Comparison of ENCODE assay signal across 35 cellular contexts in the genomic region with DNA sequence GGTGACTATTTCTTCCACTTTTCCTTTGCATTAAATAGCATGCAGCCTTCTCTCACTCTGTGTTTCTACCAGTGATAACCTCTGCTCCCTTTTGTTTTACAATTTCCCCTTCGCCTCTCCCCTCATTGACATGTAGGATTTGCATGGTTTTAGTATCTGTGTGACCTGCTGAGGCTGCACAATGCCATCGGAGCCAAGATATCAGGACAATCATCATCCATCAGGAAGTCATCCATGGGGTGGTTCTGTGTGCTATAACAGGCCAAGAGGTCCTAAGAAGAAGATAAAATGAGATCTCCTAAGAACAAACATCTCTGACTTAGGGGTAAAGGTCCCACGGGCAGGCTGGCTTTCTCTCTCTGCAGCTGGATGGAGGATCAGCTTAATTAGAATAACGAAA.
"Had no signal": no experiment of that assay in that cellular context is flagged by ENCODE, and none has a peak within 500 bp of the region (broad histone marks: within the 10 kb centered on the region; RNA-seq: fewer than 3 reads in every experiment).

No MANE protein-coding gene starts in this region.

- H3K4me2 ChIP-seq: smooth muscle cell had no signal

- H3K4me3 Mint-ChIP-seq: activated CD4-positive, alpha-beta memory T cell treated with anti-CD3 and anti-CD28 coated beads, Interleukin-2, amount 10 ng/mL, durations not matched to agents 7 days and 5 days; activated CD4-positive, alpha-beta T cell treated with anti-CD3 and anti-CD28 coated beads, Interleukin-2, amount 10 ng/mL, durations not matched to agents 24 days and 14 days; activated naive CD4-positive, alpha-beta T cell treated with anti-CD3 and anti-CD28 coated beads, Interleukin-2, amount 50 U/mL, for 24 hours; activated T-cell treated with anti-CD3 and anti-CD28 coated beads, Interleukin-2, amount 50 U/mL, for 24 hours; central memory CD8-positive, alpha-beta T cell; dendritic cell treated with granulocyte-macrophage colony-stimulating factor and Interleukin-4, amounts not matched to agents 40 ng/mL and 50 ng/mL, for 4 days; mesothelial cell of epicardium; naive B cell; nephron progenitor cell; stimulated activated naive B cell treated with anti-CD40 and anti-IgM and Interleukin-4, amounts not matched to agents 10 μg/mL and 1 μg/mL and 100 μg/mL, for 72 hours; T-helper 17 cell had no signal

- ATAC-seq: heart right ventricle; stimulated activated naive B cell treated with anti-CD40 and anti-IgM and Interleukin-4, amounts not matched to agents 10 μg/mL and 1 μg/mL and 100 μg/mL, for 72 hours; T-helper 17 cell had no signal

- H3K36me3 Mint-ChIP-seq: activated naive CD4-positive, alpha-beta T cell treated with anti-CD3 and anti-CD28 coated beads, Interleukin-2, amount 50 U/mL, for 24 hours; mesothelial cell of epicardium; naive B cell had no signal

- H3K4me3 ChIP-seq: esophagus squamous epithelium, heart right ventricle, left ventricle myocardium inferior, ovary, smooth muscle cell, stomach, thyroid gland, upper lobe of left lung had no signal

- H3K4me1 Mint-ChIP-seq: activated naive CD4-positive, alpha-beta T cell treated with anti-CD3 and anti-CD28 coated beads, Interleukin-2, amount 50 U/mL, for 24 hours; central memory CD8-positive, alpha-beta T cell; nephron progenitor cell had no signal

- H3K27ac ChIP-seq: epithelial cell of prostate, heart right ventricle, left ventricle myocardium inferior, neutrophil, ovary, stomach, thyroid gland, upper lobe of left lung, WERI-Rb-1 had no signal

- H3K9me3 Mint-ChIP-seq: activated CD4-positive, alpha-beta memory T cell treated with anti-CD3 and anti-CD28 coated beads, Interleukin-2, amount 10 ng/mL, durations not matched to agents 7 days and 5 days; activated CD4-positive, alpha-beta T cell treated with anti-CD3 and anti-CD28 coated beads, Interleukin-2, amount 10 ng/mL, durations not matched to agents 24 days and 14 days; activated naive CD4-positive, alpha-beta T cell treated with anti-CD3 and anti-CD28 coated beads, Interleukin-2, amount 50 U/mL, for 24 hours; activated T-cell treated with anti-CD3 and anti-CD28 coated beads, Interleukin-2, amount 50 U/mL, for 24 hours; central memory CD8-positive, alpha-beta T cell; dendritic cell treated with granulocyte-macrophage colony-stimulating factor and Interleukin-4, amounts not matched to agents 40 ng/mL and 50 ng/mL, for 4 days; mesothelial cell of epicardium; naive B cell; nephron progenitor cell; stimulated activated naive B cell treated with anti-CD40 and anti-IgM and Interleukin-4, amounts not matched to agents 10 μg/mL and 1 μg/mL and 100 μg/mL, for 72 hours had no signal

- DNase-seq: activated CD4-positive, alpha-beta memory T cell treated with anti-CD3 and anti-CD28 coated beads, Interleukin-2, amount 10 ng/mL, durations not matched to agents 7 days and 5 days; activated CD4-positive, alpha-beta T cell treated with anti-CD3 and anti-CD28 coated beads, Interleukin-2, amount 10 ng/mL, durations not matched to agents 24 days and 14 days; activated CD4-positive, CD25-positive, alpha-beta regulatory T cell treated with anti-CD3 and anti-CD28 coated beads, Interleukin-2, amount 50 U/mL, for 72 hours; activated CD8-positive, alpha-beta memory T cell treated with anti-CD3 and anti-CD28 coated beads, Interleukin-2, amount 50 U/mL, for 48 hours; activated gamma-delta T cell treated with Interleukin-2 at 50 U/mL for 16 hours; activated T-cell treated with anti-CD3 and anti-CD28 coated beads, Interleukin-2, amount 50 U/mL, for 24 hours; anterior cingulate cortex; esophagus squamous epithelium; foreskin melanocyte; heart right ventricle; left ventricle myocardium inferior; mammary epithelial cell; naive B cell; nephron progenitor cell; ovary; stimulated activated CD4-positive, alpha-beta T cell treated with anti-CD3 and anti-CD28 coated beads, Interleukin-1b, Interleukin-23, amount 100 ng/mL, for 48 hours; stimulated activated CD4-positive, alpha-beta T cell treated with anti-CD3 and anti-CD28 coated beads, Interleukin-4, amount 100 ng/mL, for 4 hours; stimulated activated CD8-positive, alpha-beta memory T cell treated with anti-CD3 and anti-CD28 coated beads, Interleukin-4, amount 100 ng/mL, for 48 hours; stimulated activated naive B cell treated with anti-CD40 and anti-IgM and Interleukin-4, amounts not matched to agents 10 μg/mL and 1 μg/mL and 100 μg/mL, for 72 hours; stomach; T-helper 17 cell; T1000; thyroid gland; upper lobe of left lung; WERI-Rb-1 had no signal

- FAIRE-seq: bronchial epithelial cell, endometrium, islet of Langerhans had no signal

- H3K36me3 ChIP-seq: esophagus squamous epithelium, heart right ventricle, left ventricle myocardium inferior, neutrophil, ovary, stomach, thyroid gland, upper lobe of left lung, WERI-Rb-1 had no signal

- H3K9me3 ChIP-seq: esophagus squamous epithelium, heart right ventricle, left ventricle myocardium inferior, neutrophil, ovary, stomach, thyroid gland, upper lobe of left lung had no signal

- H3K27ac Mint-ChIP-seq: activated CD4-positive, alpha-beta memory T cell treated with anti-CD3 and anti-CD28 coated beads, Interleukin-2, amount 10 ng/mL, durations not matched to agents 7 days and 5 days; activated CD4-positive, alpha-beta T cell treated with anti-CD3 and anti-CD28 coated beads, Interleukin-2, amount 10 ng/mL, durations not matched to agents 24 days and 14 days; activated naive CD4-positive, alpha-beta T cell treated with anti-CD3 and anti-CD28 coated beads, Interleukin-2, amount 50 U/mL, for 24 hours; activated T-cell treated with anti-CD3 and anti-CD28 coated beads, Interleukin-2, amount 50 U/mL, for 24 hours; dendritic cell treated with granulocyte-macrophage colony-stimulating factor and Interleukin-4, amounts not matched to agents 40 ng/mL and 50 ng/mL, for 4 days; mesothelial cell of epicardium; nephron progenitor cell; stimulated activated naive B cell treated with anti-CD40 and anti-IgM and Interleukin-4, amounts not matched to agents 10 μg/mL and 1 μg/mL and 100 μg/mL, for 72 hours; T-helper 17 cell had no signal

- H3K4me1 ChIP-seq: thyroid gland had no signal

- H3K27me3 Mint-ChIP-seq: activated T-cell treated with anti-CD3 and anti-CD28 coated beads, Interleukin-2, amount 50 U/mL, for 24 hours; naive B cell; stimulated activated naive B cell treated with anti-CD40 and anti-IgM and Interleukin-4, amounts not matched to agents 10 μg/mL and 1 μg/mL and 100 μg/mL, for 72 hours had no signal

- H3K27me3 ChIP-seq: esophagus squamous epithelium, heart right ventricle, neutrophil, ovary, stomach, thyroid gland, upper lobe of left lung had no signal
